15 cellular contexts compared by ENCODE assay signal in the genomic region with DNA sequence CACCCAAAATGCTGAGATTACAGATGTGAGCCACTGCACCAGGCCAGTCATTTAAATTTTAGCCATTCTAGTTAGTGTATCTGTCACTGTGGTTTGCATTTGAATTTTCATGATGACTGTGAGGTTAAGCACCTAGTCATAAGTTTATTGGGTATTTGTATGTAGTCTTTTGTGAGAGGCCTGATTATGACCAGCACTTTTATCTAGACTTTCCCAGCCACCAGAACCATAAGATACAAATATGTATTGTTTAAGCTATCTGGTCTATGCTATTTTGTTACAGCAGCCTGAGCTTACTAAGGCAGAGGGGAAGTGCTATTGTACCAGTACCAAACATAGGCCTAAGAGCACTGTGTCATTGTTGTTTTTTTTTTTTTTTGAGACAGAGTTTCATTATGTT.
A peak's percentile ranks its signal among the peaks of the same experiment; 100 is the strongest.
DNase-seq lines count a peak whose midpoint lies in the region; ATAC-seq and TF ChIP-seq lines count a peak whose summit lies in the region.
"Had no signal": no experiment of that assay in that cellular context is flagged by ENCODE, and none has a peak within 500 bp of the region (broad histone marks: within the 10 kb centered on the region; RNA-seq: fewer than 3 reads in every experiment).

No MANE protein-coding gene starts in this region.

- peak; percentile 89 for ATAC-seq in GM19023 (IDR thresholded peaks at IDR 0.05; ENCODE audit: unreplicated experiment)
- ATAC-seq in HG02642 (IDR thresholded peaks at IDR 0.05; ENCODE audit: poor library complexity, unreplicated experiment), result peak; percentile 72
- peak; percentile 83 for ATAC-seq in HG03342 (IDR thresholded peaks at IDR 0.05; ENCODE audit: unreplicated experiment)
- ATAC-seq: body of pancreas, psoas muscle had no signal

- no peak for TF ChIP-seq CTCF in GM12865 (IDR thresholded peaks at IDR 0.05; ENCODE audit: insufficient read depth, low read depth, low read length, missing control alignments)

- peak; percentile 48 for DNase-seq in GM12865 (ENCODE audit: low read depth)
- DNase-seq in medulla oblongata (ENCODE audit: extremely low spot score), result no peak
- no peak for DNase-seq in NCI-H69 (lab: John Stamatoyannopoulos, UW)
- DNase-seq in NCI-H187 treated with DMSO at 0.1 percent for 48 hours (lab: John Stamatoyannopoulos, UW), result no peak
- no peak for DNase-seq in DMS53 treated with DMSO at 0.1 percent for 48 hours (lab: John Stamatoyannopoulos, UW; ENCODE audit: unreplicated experiment)
- DNase-seq: activated CD4-positive, alpha-beta T cell treated with anti-CD3 and anti-CD28 coated beads for 4 hours; body of pancreas; effector memory CD4-positive, alpha-beta T cell; GM23248; MM.1S; psoas muscle; uterus had no signal

- no peak overlapping the region for H3K4me3 ChIP-seq in GM12865 (ENCODE audit: low read depth, low read length)
- H3K4me3 ChIP-seq: body of pancreas, GM23248, psoas muscle, uterus had no signal
